Comparison of ENCODE assay signal across 16 cellular contexts in genomic region chr2:73043978-73044832, GRCh38. TPM values are rescaled to one million over a fixed set of nuclear protein-coding genes. Genes with fewer than 3 reads are reported as not detected.
A peak's percentile ranks its signal among the peaks of the same experiment; 100 is the strongest.
DNase-seq lines count a peak whose midpoint lies in the region; ATAC-seq and TF ChIP-seq lines count a peak whose summit lies in the region.
"Had no signal": no experiment of that assay in that cellular context is flagged by ENCODE, and none has a peak within 500 bp of the region (broad histone marks: within the 10 kb centered on the region; RNA-seq: fewer than 3 reads in every experiment).

No MANE protein-coding gene starts in this region.

- POLR2A ChIA-PET in naive thymus-derived CD8-positive, alpha-beta T cell (lab: Charles Lee) = no interaction called here

- H3K36me3 Mint-ChIP-seq in CD14-positive monocyte = peaks cover 41 to 56% of the 10 kb centered on the region in 2 donors
- H3K36me3 Mint-ChIP-seq in GM23338 (ENCODE audit: low read depth) = no peaks in the 10 kb centered on the region; the same call in 2 of the 3 replicates
- peaks cover 0 to 5% (median 2%) of the 10 kb centered on the region in 3 donors for H3K36me3 Mint-ChIP-seq in naive thymus-derived CD8-positive, alpha-beta T cell

- TF ChIP-seq CTCF in CD14-positive monocyte (IDR thresholded peaks at IDR 0.05) = no peak
- no peak for TF ChIP-seq CTCF in GM23338 (conservative IDR thresholded peaks at IDR 0.05; ENCODE audit: low read depth in 2 of 2)
- no peak for TF ChIP-seq CTCF in astrocyte of the spinal cord (IDR thresholded peaks at IDR 0.05; ENCODE audit: low read depth, low read length)
- no peak for TF ChIP-seq CTCF in lower leg skin (IDR thresholded peaks at IDR 0.05)

- H3K27me3 Mint-ChIP-seq in CD14-positive monocyte (ENCODE audit: low read depth in 3 of 3) (no peaks in the 10 kb centered on the region), GM23338 (ENCODE audit: insufficient read depth, low read depth, poor library complexity) (peaks cover 2% of the 10 kb centered on the region)
- no peaks in the 10 kb centered on the region for H3K27me3 Mint-ChIP-seq in naive thymus-derived CD8-positive, alpha-beta T cell

- H3K27ac ChIP-seq in GM23338 (ENCODE audit: low read depth) = peak overlapping the region; percentile 39; the same call in 1 of the 2 replicates
- no peak overlapping the region for H3K27ac ChIP-seq in effector memory CD4-positive, alpha-beta T cell (ENCODE audit: insufficient read depth, low read length, poor library complexity, severe bottlenecking)
- H3K27ac ChIP-seq: esophagus squamous epithelium, stomach had no signal

- H3K4me1 ChIP-seq in GM23338 (ENCODE audit: insufficient read depth) = no peaks in the 10 kb centered on the region
- H3K4me1 ChIP-seq in effector memory CD4-positive, alpha-beta T cell (ENCODE audit: control insufficient read depth, insufficient read depth, low read length, poor library complexity, severe bottlenecking) = no peaks in the 10 kb centered on the region
- H3K4me1 ChIP-seq: esophagus squamous epithelium, stomach had no signal

- H3K4me3 Mint-ChIP-seq in CD14-positive monocyte = no peak overlapping the region
- no peak overlapping the region for H3K4me3 Mint-ChIP-seq in GM23338
- H3K4me3 Mint-ChIP-seq in naive thymus-derived CD8-positive, alpha-beta T cell = peak overlapping the region in 7 of 10 donors; percentile 4 to 59 (median 39)

- WGBS in lower leg skin, 2 donors = 86 to 90% methylated on average over 12 of the region's 12 CpGs

- no peaks in the 10 kb centered on the region for H3K27me3 ChIP-seq in GM23338 (ENCODE audit: insufficient read depth)
- H3K27me3 ChIP-seq in effector memory CD4-positive, alpha-beta T cell (replicated peaks; ENCODE audit: control insufficient read depth, insufficient read depth, low read length, poor library complexity, severe bottlenecking) = no peaks in the 10 kb centered on the region
- H3K27me3 ChIP-seq: esophagus squamous epithelium, stomach had no signal

- no peaks in the 10 kb centered on the region; the same call in 1 of the 2 replicates for H4K20me1 ChIP-seq in GM23338 (replicated peaks; ENCODE audit: insufficient read depth)

- no peaks in the 10 kb centered on the region for H3F3A ChIP-seq in GM23338 (replicated peaks; ENCODE audit: low read depth)

- no peak overlapping the region for H3K4me2 ChIP-seq in GM23338

- no peaks in the 10 kb centered on the region for H3K9me3 Mint-ChIP-seq in CD14-positive monocyte
- no peaks in the 10 kb centered on the region for H3K9me3 Mint-ChIP-seq in GM23338
- no peaks in the 10 kb centered on the region for H3K9me3 Mint-ChIP-seq in naive thymus-derived CD8-positive, alpha-beta T cell

- no peaks in the 10 kb centered on the region for H3K36me3 ChIP-seq in GM23338 (ENCODE audit: insufficient read depth)
- H3K36me3 ChIP-seq in effector memory CD4-positive, alpha-beta T cell (ENCODE audit: control insufficient read depth, insufficient read depth, low read length) = no peaks in the 10 kb centered on the region

- intact Hi-C loops in CD14-positive monocyte (cut with micrococcal nuclease) = no loop called here
- intact Hi-C loops in lower leg skin (cut with DNase I; ENCODE audit: low total_unique reads) = no loop called here

- 0 out of 2 replicates have a peak, but pooled peaks cover 4% of the 10 kb centered on the region for H3K79me2 ChIP-seq in GM23338 (replicated peaks; ENCODE audit: insufficient read depth)

- no peak for DNase-seq in CD14-positive monocyte (ENCODE audit: low spot score)
- no peak for DNase-seq in GM23338 (ENCODE audit: low spot score)
- DNase-seq in astrocyte of the spinal cord (ENCODE audit: low read depth, low spot score) = peak; percentile 39
- DNase-seq in naive thymus-derived CD8-positive, alpha-beta T cell = peak in 4 of 10 donors; percentile 4 to 24 (median 16)
- no peak for DNase-seq in effector memory CD4-positive, alpha-beta T cell
- DNase-seq in middle frontal gyrus (ENCODE audit: extremely low spot score, low spot score) = no peak
- no peak for DNase-seq in lower leg skin (ENCODE audit: low spot score in 2 of 2)
- DNase-seq: activated CD4-positive, alpha-beta T cell treated with anti-CD3 and anti-CD28 coated beads, Interleukin-2, amount 50 U/mL, for 1 hour; activated T-cell treated with anti-CD3 and anti-CD28 coated beads, Interleukin-2, amount 50 U/mL, for 48 hours; esophagus squamous epithelium; Karpas-422; NCI-H748 treated with DMSO at 0.1 percent for 48 hours; posterior cingulate gyrus; stimulated activated CD4-positive, alpha-beta T cell treated with anti-CD3 and anti-CD28 coated beads, Interleukin-12 subunit alpha, Interleukin-12 subunit beta, amount 100 ng/mL, for 4 hours; stomach had no signal

- H3K9me3 ChIP-seq in effector memory CD4-positive, alpha-beta T cell (ENCODE audit: control insufficient read depth, low read length) = no peaks in the 10 kb centered on the region
- H3K9me3 ChIP-seq: esophagus squamous epithelium, stomach had no signal

- H2AFZ ChIP-seq in GM23338 = no peak overlapping the region

- H3K4me3 ChIP-seq in GM23338 = no peak overlapping the region
- no peak overlapping the region for H3K4me3 ChIP-seq in astrocyte of the spinal cord (ENCODE audit: low read depth, low read length)
- H3K4me3 ChIP-seq in effector memory CD4-positive, alpha-beta T cell (ENCODE audit: insufficient read depth, low read depth, low read length, poor library complexity, severe bottlenecking) = no peak overlapping the region
- no peak overlapping the region for H3K4me3 ChIP-seq in lower leg skin (ENCODE audit: low read depth, poor library complexity, severe bottlenecking)
- H3K4me3 ChIP-seq: esophagus squamous epithelium, stomach had no signal

- ATAC-seq in GM23338 (peak; percentile 73), HG03280 (IDR thresholded peaks at IDR 0.05; ENCODE audit: unreplicated experiment) (no peak)
- ATAC-seq in naive thymus-derived CD8-positive, alpha-beta T cell = peak; percentile 70 to 82

- in situ Hi-C loops in astrocyte of the spinal cord (cut with HindIII; ENCODE audit: low sequenced_read_pairs) = no loop called here

- TF ChIP-seq POLR2A in lower leg skin (IDR thresholded peaks at IDR 0.05) = no peak

- no peaks in the 10 kb centered on the region for H3K9me2 ChIP-seq in GM23338 (ENCODE audit: insufficient read depth)

- H3K27ac Mint-ChIP-seq in CD14-positive monocyte = peak overlapping the region in 4 of 7 donors; percentile 2 to 74 (median 33)
- peak overlapping the region; percentile 30 for H3K27ac Mint-ChIP-seq in GM23338
- H3K27ac Mint-ChIP-seq in naive thymus-derived CD8-positive, alpha-beta T cell = peak overlapping the region; percentile 25 to 86 (median 82)

- H3K4me1 Mint-ChIP-seq in CD14-positive monocyte (peaks cover 3% of the 10 kb centered on the region), GM23338 (peaks cover 5% of the 10 kb centered on the region; the same call in 2 of the 3 replicates)
- H3K4me1 Mint-ChIP-seq in naive thymus-derived CD8-positive, alpha-beta T cell = peaks cover 7 to 18% (median 14%) of the 10 kb centered on the region in 4 donors

TF ChIP-seq in GM23338, 12 proteins besides CTCF, POLR2A, EP300 and RAD21 (continues in another document):
- TF ChIP-seq ZNF331 (CRISPR knock-in tag; IDR thresholded peaks at IDR 0.05; ENCODE audit: low read depth) = no peak

RNA-seq across cellular contexts. Expression of gene SFXN5, which starts 27.3 kb away (rescaled TPM):
- polyA plus RNA-seq in CD14-positive monocyte (1 to 10 TPM; 5.9 to 9.5 TPM), GM23338 (2016; fragmentation: Nextera tagmentation; extraction: Ambion mirVana) (23.6 and 25.4 TPM in 2 replicates)
- total RNA-seq in GM23338 (2014; rRNA removed; shearing (Covaris generic)) = 25.8 and 26.3 TPM in 2 replicates
- 10 to 100 TPM; 17.1 to 20.0 TPM for total RNA-seq in naive thymus-derived CD8-positive, alpha-beta T cell
- polyA plus RNA-seq in naive thymus-derived CD8-positive, alpha-beta T cell = 1 to 10 TPM; 1.7 to 3.5 (median 2.6) TPM
- 10 to 100 TPM in 3 of 4 donors, 1 to 10 TPM in 1; 8.4 to 18.3 (median 15.3) TPM for total RNA-seq in lower leg skin

Comparison
In these comparisons a context has a peak if more than half of its experiments do, and no peak if none do; other contexts are left out.
1. H3K27ac Mint-ChIP-seq: peak in every context shown above with its lines; median percentile 82 in naive thymus-derived CD8-positive, alpha-beta T cell; 33 in CD14-positive monocyte; 30 in GM23338.
2. H3K4me3 Mint-ChIP-seq: peak in naive thymus-derived CD8-positive, alpha-beta T cell (7 of 10); none in CD14-positive monocyte (0 of 2) and GM23338 (single experiment).